19 cellular contexts compared by ENCODE assay signal in the genomic region with DNA sequence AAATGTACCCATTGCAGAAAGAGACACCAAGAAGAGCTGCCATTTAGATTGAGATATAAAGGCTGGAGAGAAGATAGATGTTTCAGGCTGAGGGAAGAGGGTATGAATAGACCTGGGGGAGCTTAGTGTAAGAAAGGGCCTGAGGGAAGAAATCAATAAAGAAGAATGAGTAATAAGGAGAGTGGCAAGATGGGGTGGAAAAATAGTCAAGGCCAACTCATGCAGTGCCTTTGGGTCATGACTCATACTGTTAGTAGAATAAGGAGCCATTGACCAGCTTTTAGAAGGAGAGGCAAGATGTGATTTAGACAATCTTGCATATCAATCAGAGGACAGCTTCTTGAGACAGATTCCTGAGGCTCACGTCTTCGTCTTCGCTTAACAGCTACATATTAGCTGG.
A peak's percentile ranks its signal among the peaks of the same experiment; 100 is the strongest.
DNase-seq lines count a peak whose midpoint lies in the region; ATAC-seq, FAIRE-seq and TF ChIP-seq lines count a peak whose summit lies in the region.
"Had no signal": no experiment of that assay in that cellular context is flagged by ENCODE, and none has a peak within 500 bp of the region (broad histone marks: within the 10 kb centered on the region; RNA-seq: fewer than 3 reads in every experiment).

No MANE protein-coding gene starts in this region.

- peak overlapping the region; percentile 11; the same call in 1 of the 2 replicates for H3K9ac ChIP-seq in PC-3 (ENCODE audit: low read length)

- H3K36me3 ChIP-seq in PC-3 (ENCODE audit: low read depth, low read length) (no peaks in the 10 kb centered on the region), esophagus muscularis mucosa (no peaks in the 10 kb centered on the region)
- H3K36me3 ChIP-seq: cardiac muscle cell, esophagus squamous epithelium had no signal

- H3K27me3 ChIP-seq in PC-3 (ENCODE audit: low read length) = no peaks in the 10 kb centered on the region
- no peaks in the 10 kb centered on the region for H3K27me3 ChIP-seq in esophagus muscularis mucosa
- H3K27me3 ChIP-seq: cardiac muscle cell, esophagus squamous epithelium had no signal

- peak overlapping the region; percentile 44 for H3K4me2 ChIP-seq in PC-3 (ENCODE audit: low read length)

- WGBS in esophagus muscularis mucosa = 95% methylated on average over 3 of the region's 3 CpGs

- H3F3A ChIP-seq in PC-3 (ENCODE audit: low read length, unreplicated experiment) = peaks cover 17% of the 10 kb centered on the region

- BruUV-seq in PC-3 (replicated peaks; lab: Mats Ljungman, UMichigan) = no TSS peak

- no peak for TF ChIP-seq POLR2A in esophagus muscularis mucosa (IDR thresholded peaks at IDR 0.05; ENCODE audit: low read depth)

- CTCF ChIA-PET in PC-3 (lab: Charles Lee) = interaction anchor here (0.6 kb wide), 1 partner anchor 161 kb away, joined by 3 read pairs; no protein-coding TSS in a partner anchor

- TF ChIP-seq CTCF in natural killer cell (IDR thresholded peaks at IDR 0.05) (no peak), PC-3 (conservative IDR thresholded peaks at IDR 0.05; ENCODE audit: low read depth, low read length) (no peak), esophagus muscularis mucosa (IDR thresholded peaks at IDR 0.05) (no peak)

- peak; percentile 62 to 89 for ATAC-seq in natural killer cell treated with Interleukin-12 subunit alpha and Interleukin-12 subunit beta and Interleukin-15 and Interleukin-18, amount 100 ng/mL, for 72 hours
- ATAC-seq in natural killer cell (no peak), PC-3 (peak; percentile 82)

- no peak for FAIRE-seq in urothelium cell line (lab: Jason Lieb, UNC)
- FAIRE-seq: G401.6 had no signal

- H3K27me3 Mint-ChIP-seq in natural killer cell treated with Interleukin-12 subunit alpha and Interleukin-12 subunit beta and Interleukin-15 and Interleukin-18, amount 100 ng/mL, for 72 hours = peaks cover 13 to 26% of the 10 kb centered on the region in 2 donors
- peaks cover 3 to 13% of the 10 kb centered on the region in 2 donors for H3K27me3 Mint-ChIP-seq in natural killer cell (ENCODE audit: low read depth in 2 of 2)

- H3K4me1 Mint-ChIP-seq in natural killer cell treated with Interleukin-12 subunit alpha and Interleukin-12 subunit beta and Interleukin-15 and Interleukin-18, amount 100 ng/mL, for 72 hours (ENCODE audit: low read depth in 2 of 2) = peaks cover 7 to 10% of the 10 kb centered on the region in 2 donors
- no peaks in the 10 kb centered on the region for H3K4me1 Mint-ChIP-seq in natural killer cell
- H3K4me1 Mint-ChIP-seq: IgD-negative memory B cell had no signal

- H3K4me3 ChIP-seq in PC-3 (ENCODE audit: low read length) = no peak overlapping the region
- H3K4me3 ChIP-seq in esophagus muscularis mucosa = no peak overlapping the region
- H3K4me3 ChIP-seq: cardiac muscle cell, esophagus squamous epithelium had no signal

- H3K36me3 Mint-ChIP-seq in natural killer cell treated with Interleukin-12 subunit alpha and Interleukin-12 subunit beta and Interleukin-15 and Interleukin-18, amount 100 ng/mL, for 72 hours = no peaks in the 10 kb centered on the region
- no peaks in the 10 kb centered on the region for H3K36me3 Mint-ChIP-seq in natural killer cell
- H3K36me3 Mint-ChIP-seq: IgD-negative memory B cell had no signal

- no peak overlapping the region for H3K27ac Mint-ChIP-seq in natural killer cell treated with Interleukin-12 subunit alpha and Interleukin-12 subunit beta and Interleukin-15 and Interleukin-18, amount 100 ng/mL, for 72 hours
- no peak overlapping the region for H3K27ac Mint-ChIP-seq in natural killer cell
- H3K27ac Mint-ChIP-seq: IgD-negative memory B cell had no signal

- no peaks in the 10 kb centered on the region for H3K79me2 ChIP-seq in PC-3 (ENCODE audit: low read length)

- DNase-seq in natural killer cell treated with Interleukin-12 subunit alpha and Interleukin-12 subunit beta and Interleukin-15 and Interleukin-18, amount 100 ng/mL, for 72 hours (ENCODE audit: low spot score) = no peak
- DNase-seq in natural killer cell (no peak), PC-3 (peak; percentile 96), esophagus muscularis mucosa (ENCODE audit: extremely low spot score) (peak; percentile 47), urothelium cell line (ENCODE audit: low spot score) (peak; percentile 17), NAMALWA (ENCODE audit: low spot score) (no peak), DMS114 treated with DMSO at 0.1 percent for 48 hours (lab: John Stamatoyannopoulos, UW; ENCODE audit: unreplicated experiment) (no peak), head of caudate nucleus (no peak)
- DNase-seq: C1 segment of cervical spinal cord; esophagus squamous epithelium; NCI-H1694 treated with DMSO at 0.1 percent for 48 hours; NCI-H748 treated with DMSO at 0.1 percent for 48 hours; retina; SHP77; stimulated activated CD4-positive, alpha-beta T cell treated with anti-CD3 and anti-CD28 coated beads, Interleukin-2, amount 100 ng/mL, for 48 hours; stimulated activated naive CD4-positive, alpha-beta T cell had no signal

- H3K9me3 Mint-ChIP-seq in natural killer cell treated with Interleukin-12 subunit alpha and Interleukin-12 subunit beta and Interleukin-15 and Interleukin-18, amount 100 ng/mL, for 72 hours = no peaks in the 10 kb centered on the region
- no peaks in the 10 kb centered on the region for H3K9me3 Mint-ChIP-seq in natural killer cell
- H3K9me3 Mint-ChIP-seq: IgD-negative memory B cell had no signal

- no peaks in the 10 kb centered on the region for H4K20me1 ChIP-seq in PC-3 (ENCODE audit: low read length)

- no peak for TF ChIP-seq EP300 in esophagus muscularis mucosa (IDR thresholded peaks at IDR 0.05)

- H3K9me2 ChIP-seq in PC-3 (replicated peaks; ENCODE audit: low read length) = no peaks in the 10 kb centered on the region

- H3K9me3 ChIP-seq in PC-3 (ENCODE audit: low read length) = no peaks in the 10 kb centered on the region
- H3K9me3 ChIP-seq in esophagus muscularis mucosa = no peaks in the 10 kb centered on the region
- H3K9me3 ChIP-seq: esophagus squamous epithelium had no signal

- H3K4me1 ChIP-seq in PC-3 (ENCODE audit: insufficient read depth, low read length) (peaks cover 42% of the 10 kb centered on the region), esophagus muscularis mucosa (peaks cover 0 to 3% (median 0%) of the 10 kb centered on the region in 4 donors)
- H3K4me1 ChIP-seq: esophagus squamous epithelium had no signal

- intact Hi-C loops in natural killer cell (cut with micrococcal nuclease) = no loop called here
- intact Hi-C loops in PC-3 (cut with micrococcal nuclease) = no loop called here
- intact Hi-C loops in esophagus muscularis mucosa (cut with DNase I) = no loop called here
- intact Hi-C loops in head of caudate nucleus (cut with DNase I) = no loop called here

- no peak overlapping the region for H3K4me3 Mint-ChIP-seq in natural killer cell treated with Interleukin-12 subunit alpha and Interleukin-12 subunit beta and Interleukin-15 and Interleukin-18, amount 100 ng/mL, for 72 hours
- H3K4me3 Mint-ChIP-seq in natural killer cell = no peak overlapping the region
- H3K4me3 Mint-ChIP-seq: IgD-negative memory B cell had no signal

- POLR2A ChIA-PET in PC-3 (lab: Charles Lee; ENCODE audit: unreplicated experiment) = interaction anchor here (0.6 to 0.7 kb wide), 2 partner anchors 70 to 644 kb away, joined by 3 read pairs; no protein-coding TSS in a partner anchor

- no peak overlapping the region for H2AFZ ChIP-seq in PC-3 (ENCODE audit: low read length)

- H3K27ac ChIP-seq in PC-3 (ENCODE audit: low read length) (peak overlapping the region; percentile 69), esophagus muscularis mucosa (replicated peaks in 1 of 4) (no peak overlapping the region)
- H3K27ac ChIP-seq: cardiac muscle cell, esophagus squamous epithelium had no signal

Comparison
In these comparisons a context has a peak if more than half of its experiments do, and no peak if none do; other contexts are left out.
1. ATAC-seq: peak in natural killer cell treated with Interleukin-12 subunit alpha and Interleukin-12 subunit beta and Interleukin-15 and Interleukin-18, amount 100 ng/mL, for 72 hours (2 of 2) and PC-3 (single experiment); none in natural killer cell (0 of 3).
2. DNase-seq: peak in PC-3 (single experiment), esophagus muscularis mucosa (single experiment) and urothelium cell line (single experiment); none in natural killer cell treated with Interleukin-12 subunit alpha and Interleukin-12 subunit beta and Interleukin-15 and Interleukin-18, amount 100 ng/mL, for 72 hours (single experiment), natural killer cell (single experiment), NAMALWA (single experiment), DMS114 treated with DMSO at 0.1 percent for 48 hours (single experiment) and head of caudate nucleus (0 of 42).